ENCODE assay signal across 28 cellular contexts in genomic region chr22:20066617-20067383, GRCh38.
"Had no signal": no experiment of that assay in that cellular context is flagged by ENCODE, and none has a peak within 500 bp of the region (broad histone marks: within the 10 kb centered on the region; RNA-seq: fewer than 3 reads in every experiment).

No MANE protein-coding gene starts in this region.

- FAIRE-seq: endometrium, islet of Langerhans had no signal

- H3K79me2 ChIP-seq: parathyroid adenoma had no signal

- H3K27me3 ChIP-seq: esophagus squamous epithelium, heart right ventricle, left lung, neutrophil, right atrium auricular region, stomach, thyroid gland had no signal

- H3K4me2 ChIP-seq: smooth muscle cell had no signal

- ATAC-seq: effector memory CD8-positive, alpha-beta T cell; left cardiac atrium; left lung; naive thymus-derived CD4-positive, alpha-beta T cell; sciatic nerve had no signal

- H3K27ac ChIP-seq: esophagus squamous epithelium, heart right ventricle, left lung, neutrophil, parathyroid adenoma, prostate gland, right atrium auricular region, stomach, thyroid gland had no signal

- H3K9me3 ChIP-seq: esophagus squamous epithelium, heart right ventricle, left lung, neutrophil, prostate gland, right atrium auricular region, stomach, thyroid gland had no signal

- H3K4me3 ChIP-seq: esophagus squamous epithelium, heart right ventricle, left lung, prostate gland, right atrium auricular region, smooth muscle cell, stomach, thyroid gland had no signal

- H3K9ac ChIP-seq: parathyroid adenoma had no signal

- H2AFZ ChIP-seq: parathyroid adenoma had no signal

- H3K4me1 ChIP-seq: parathyroid adenoma, prostate gland, right atrium auricular region, stomach, thyroid gland had no signal

- H3K36me3 ChIP-seq: prostate gland had no signal

- DNase-seq: cortex of kidney; effector memory CD8-positive, alpha-beta T cell; erythroblast; esophagus squamous epithelium; foreskin melanocyte; glutamatergic neuron; heart right ventricle; hippocampal formation; left cardiac atrium; mesendoderm; midbrain; naive thymus-derived CD4-positive, alpha-beta T cell; stimulated activated CD4-positive, alpha-beta T cell treated with anti-CD3 and anti-CD28 coated beads, Interleukin-12 subunit alpha, Interleukin-12 subunit beta, amount 100 ng/mL, for 4 hours; stimulated activated CD4-positive, alpha-beta T cell treated with anti-CD3 and anti-CD28 coated beads, Interleukin-1b, Interleukin-23, amount 100 ng/mL, for 48 hours; stimulated activated CD4-positive, alpha-beta T cell treated with anti-CD3 and anti-CD28 coated beads, Interleukin-4, amount 100 ng/mL, for 1 hour; stimulated activated CD8-positive, alpha-beta memory T cell treated with anti-CD3 and anti-CD28 coated beads, Interleukin-4, amount 100 ng/mL, for 48 hours; stimulated activated naive CD4-positive, alpha-beta T cell treated with Interleukin-2 at 50 U/mL for 16 hours; stomach; thyroid gland had no signal
